In genomic region chr2:47174731-47175361, GRCh38 we compare ENCODE assay signal across 8 cellular contexts. TPM values are rescaled to one million over a fixed set of nuclear protein-coding genes. Genes with fewer than 3 reads are reported as not detected.
DNase-seq lines count a peak whose midpoint lies in the region; ATAC-seq and TF ChIP-seq lines count a peak whose summit lies in the region.

No MANE protein-coding gene starts in this region.

- WGBS in testis, 2 donors: 1% methylated on average over 15 of the region's 15 CpGs

- DNase-seq in Caki2 (ENCODE audit: low read depth) (peak; percentile 89), HT-29 (ENCODE audit: low spot score) (peak; percentile 71), SJSA1 (ENCODE audit: low read depth in 1 of 2, low spot score in 2 of 2) (peak; percentile 48 to 67), colonic mucosa (peak; percentile 90), medulla oblongata (ENCODE audit: extremely low spot score) (peak; percentile 66), testis (peak; percentile 55)
- DNase-seq in activated CD4-positive, CD25-positive, alpha-beta regulatory T cell treated with anti-CD3 and anti-CD28 coated beads, Interleukin-2, amount 50 U/mL, for 72 hours: no peak

- TF ChIP-seq POLR2A in testis (IDR thresholded peaks at IDR 0.05): no peak

- H3K36me3 ChIP-seq in SJSA1 (peaks cover 58% of the 10 kb centered on the region), colonic mucosa (no peaks in the 10 kb centered on the region), testis (ENCODE audit: low read depth, missing control alignments) (no peaks in the 10 kb centered on the region)

- H3K9ac ChIP-seq in colonic mucosa (ENCODE audit: low read depth in 2 of 2, low read length in 2 of 2): peak overlapping the region; percentile 99

- H3K27ac ChIP-seq in SJSA1 (peak overlapping the region; percentile 100), colonic mucosa (peak overlapping the region; percentile 98), testis (peak overlapping the region; percentile 80 to 98)

- H3K9me3 ChIP-seq in SJSA1 (replicated peaks) (no peaks in the 10 kb centered on the region), colonic mucosa (no peaks in the 10 kb centered on the region), testis (no peaks in the 10 kb centered on the region)

- in situ Hi-C loops in Caki2 (cut with HindIII; ENCODE audit: low pct_unique_long_range_greater_than_20kb, low sequenced_read_pairs): no loop called here

- no peaks in the 10 kb centered on the region for H3K27me3 ChIP-seq in SJSA1 (replicated peaks)
- H3K27me3 ChIP-seq in colonic mucosa: no peaks in the 10 kb centered on the region
- H3K27me3 ChIP-seq in testis: no peaks in the 10 kb centered on the region

- intact Hi-C loops in colonic mucosa (cut with DNase I): no loop called here
- intact Hi-C loops in testis (cut with DNase I; ENCODE audit: low total_unique reads): no loop called here

- H3K4me1 ChIP-seq in SJSA1 (replicated peaks) (peaks cover 42% of the 10 kb centered on the region), colonic mucosa (peaks cover 31% of the 10 kb centered on the region), testis (peaks cover 40% of the 10 kb centered on the region)

- ATAC-seq in HG03039 (IDR thresholded peaks at IDR 0.05; ENCODE audit: unreplicated experiment): no peak

- H3K4me3 ChIP-seq in SJSA1 (peak overlapping the region; percentile 74), colonic mucosa (peak overlapping the region; percentile 85), testis (peak overlapping the region; percentile 94 to 97)

- no peak for TF ChIP-seq CTCF in colonic mucosa (IDR thresholded peaks at IDR 0.05)
- TF ChIP-seq CTCF in testis (IDR thresholded peaks at IDR 0.05): no peak

RNA-seq across cellular contexts. Expression of gene CALM2, which starts 1.5 kb away (rescaled TPM):
- total RNA-seq in Caki2 (2014; rRNA removed; shearing (Covaris generic); ENCODE audit: low replicate concordance): 953 and 1,027 TPM in 2 replicates
- total RNA-seq in HT-29 (2014; rRNA removed; shearing (Covaris generic)): 219 and 239 TPM in 2 replicates
- 1,813 and 2,193 TPM in 2 replicates for total RNA-seq in SJSA1 (2014; rRNA removed; shearing (Covaris generic))
- total RNA-seq in colonic mucosa (100 to 1,000 TPM; 644 to 833 TPM), testis (100 to 1,000 TPM; 610 to 654 TPM)
- polyA plus RNA-seq in testis (ENCODE audit: insufficient read depth, low read depth, low replicate concordance): 1,336 TPM

RNA-seq across cellular contexts. Expression of gene STPG4, which starts 19.7 kb away (rescaled TPM):
- total RNA-seq in Caki2 (2014; rRNA removed; shearing (Covaris generic); ENCODE audit: low replicate concordance): 0.37 and 3.2 TPM in 2 replicates
- total RNA-seq in HT-29 (2014; rRNA removed; shearing (Covaris generic)): 6.9 and 7.1 TPM in 2 replicates
- not detected in 2 replicates for total RNA-seq in SJSA1 (2014; rRNA removed; shearing (Covaris generic))
- total RNA-seq in colonic mucosa (under 1 TPM; 0.21 to 0.47 TPM), testis (1 to 10 TPM; 3.0 to 8.5 TPM)
- polyA plus RNA-seq in testis (ENCODE audit: insufficient read depth, low read depth, low replicate concordance): 19.4 TPM
